ENCODE assay signal across 25 cellular contexts in the genomic region with DNA sequence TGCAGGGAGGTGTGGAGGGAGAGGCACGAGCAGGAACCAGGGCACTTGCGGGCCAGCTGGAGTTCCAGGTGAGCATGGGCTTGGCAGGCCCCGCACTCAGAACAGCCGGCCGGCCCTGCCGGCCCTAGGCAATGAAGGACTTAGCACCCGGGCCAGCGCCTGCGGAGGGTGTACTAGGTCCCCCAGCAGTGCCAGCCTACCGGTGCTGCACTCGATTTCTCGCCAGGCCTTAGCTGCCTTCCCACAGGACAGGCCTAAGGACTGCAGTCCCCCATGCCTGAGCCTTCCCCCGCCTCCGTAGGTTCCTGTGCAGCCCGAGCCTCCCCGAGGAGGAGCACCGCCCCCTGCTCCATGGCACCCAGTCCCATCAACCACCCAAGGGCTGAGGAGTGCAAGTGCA.
"Had no signal": no experiment of that assay in that cellular context is flagged by ENCODE, and none has a peak within 500 bp of the region (broad histone marks: within the 10 kb centered on the region; RNA-seq: fewer than 3 reads in every experiment).

No MANE protein-coding gene starts in this region.

- H3K27ac ChIP-seq: colonic mucosa, epithelial cell of prostate, esophagus squamous epithelium, gastrocnemius medialis, heart right ventricle, left lung, lower lobe of right lung had no signal

- H3K27me3 ChIP-seq: colonic mucosa, esophagus squamous epithelium, gastrocnemius medialis, heart right ventricle, left lung had no signal

- H3K4me1 ChIP-seq: colonic mucosa, esophagus squamous epithelium, gastrocnemius medialis, heart right ventricle, left lung, lower lobe of right lung had no signal

- H3K36me3 ChIP-seq: colonic mucosa, esophagus squamous epithelium, gastrocnemius medialis, heart right ventricle, left lung, lower lobe of right lung had no signal

- DNase-seq: colonic mucosa; cortex of kidney; effector CD8-positive, alpha-beta T cell; effector memory CD8-positive, alpha-beta T cell; endodermal cell; erythroblast; esophagus squamous epithelium; foreskin fibroblast; foreskin melanocyte; gastrocnemius medialis; glutamatergic neuron; head of caudate nucleus; heart right ventricle; hippocampal formation; islet precursor cell; left cardiac atrium; left ventricle myocardium superior; lower lobe of right lung; mesenchymal stem cell had no signal

- H3K9me3 ChIP-seq: colonic mucosa, esophagus squamous epithelium, gastrocnemius medialis, lower lobe of right lung, mucosa of descending colon had no signal

- H3K4me3 ChIP-seq: colonic mucosa, esophagus squamous epithelium, gastrocnemius medialis, heart right ventricle, left lung, lower lobe of right lung, mucosa of descending colon had no signal

- H3K27ac Mint-ChIP-seq: dendritic cell treated with granulocyte-macrophage colony-stimulating factor and Interleukin-4, amounts not matched to agents 40 ng/mL and 50 ng/mL, for 4 days; effector memory CD8-positive, alpha-beta T cell; endodermal cell; mesothelial cell of epicardium had no signal

- H3K4me3 Mint-ChIP-seq: dendritic cell treated with granulocyte-macrophage colony-stimulating factor and Interleukin-4, amounts not matched to agents 40 ng/mL and 50 ng/mL, for 4 days; effector memory CD8-positive, alpha-beta T cell; endodermal cell; mesothelial cell of epicardium had no signal

- ATAC-seq: effector memory CD8-positive, alpha-beta T cell; esophagus mucosa; gastrocnemius medialis; heart right ventricle; left cardiac atrium; left lung; left ventricle myocardium superior; lower lobe of right lung; mucosa of descending colon had no signal

- H3K4me1 Mint-ChIP-seq: endodermal cell, mesothelial cell of epicardium had no signal
